In genomic region chr13:79810671-79811070, GRCh38 we compare ENCODE assay signal across 16 cellular contexts.
DNase-seq lines count a peak whose midpoint lies in the region; ATAC-seq and TF ChIP-seq lines count a peak whose summit lies in the region.
"Had no signal": no experiment of that assay in that cellular context is flagged by ENCODE, and none has a peak within 500 bp of the region (broad histone marks: within the 10 kb centered on the region; RNA-seq: fewer than 3 reads in every experiment).

No MANE protein-coding gene starts in this region.

- H2BK12ac ChIP-seq in mesenchymal stem cell (ENCODE audit: low read length in 2 of 2) = no peak overlapping the region

- no peak overlapping the region for H3K4me3 ChIP-seq in AG09309 (ENCODE audit: control insufficient read depth, low read depth, low read length)
- no peak overlapping the region for H3K4me3 ChIP-seq in HUES6 (ENCODE audit: low read depth, low read length)
- H3K4me3 ChIP-seq in cardiac fibroblast (replicated peaks in 1 of 2; ENCODE audit: low read depth in 2 of 2, low read length in 2 of 2) = no peak overlapping the region
- H3K4me3 ChIP-seq in mesenchymal stem cell (ENCODE audit: insufficient read depth in 1 of 2, low read depth in 1 of 2, low read length in 2 of 2) = no peak overlapping the region
- H3K4me3 ChIP-seq in colonic mucosa = no peak overlapping the region
- H3K4me3 ChIP-seq: right atrium auricular region had no signal

- DNase-seq in AG09309 (ENCODE audit: low read depth) (peak; percentile 29), cardiac fibroblast (ENCODE audit: low read depth in 2 of 2) (peak; percentile 63 to 67), mesenchymal stem cell (peak; percentile 30), omental fat pad (ENCODE audit: low spot score) (no peak), colonic mucosa (no peak), NCI-H1105 treated with DMSO at 0.1 percent for 48 hours (lab: John Stamatoyannopoulos, UW) (no peak)
- DNase-seq in effector memory CD8-positive, alpha-beta T cell = no peak
- DNase-seq: activated CD4-positive, CD25-positive, alpha-beta regulatory T cell; activated gamma-delta T cell treated with Interleukin-2 at 50 U/mL for 16 hours; CD4-positive, alpha-beta memory T cell; effector memory CD4-positive, alpha-beta T cell; NCI-H1092; NK-92 treated with Interleukin-12 subunit alpha and Interleukin-12 subunit beta, amount 100 ng/mL, for 24 hours had no signal

- H4K8ac ChIP-seq in mesenchymal stem cell (ENCODE audit: low read length) = no peak overlapping the region

- peaks cover 29% of the 10 kb centered on the region for H3K4me1 ChIP-seq in HUES6 (ENCODE audit: control insufficient read depth, insufficient read depth, low read length)
- peaks cover 15% of the 10 kb centered on the region for H3K4me1 ChIP-seq in mesenchymal stem cell (ENCODE audit: control insufficient read depth, insufficient read depth, low read depth, low read length)
- H3K4me1 ChIP-seq in colonic mucosa = no peaks in the 10 kb centered on the region
- H3K4me1 ChIP-seq: right atrium auricular region had no signal

- no peak overlapping the region for H2BK120ac ChIP-seq in mesenchymal stem cell (ENCODE audit: low read depth, low read length)

- H2AFZ ChIP-seq in mesenchymal stem cell (ENCODE audit: low read depth, low read length) = no peak overlapping the region

- TF ChIP-seq CTCF in AG09309 (IDR thresholded peaks at IDR 0.05; ENCODE audit: control insufficient read depth, insufficient read depth, low read depth, low read length, missing control alignments) = no peak
- TF ChIP-seq CTCF in cardiac fibroblast (IDR thresholded peaks at IDR 0.05; ENCODE audit: low read depth, low read length) = no peak
- TF ChIP-seq CTCF in omental fat pad (IDR thresholded peaks at IDR 0.05) = no peak
- no peak for TF ChIP-seq CTCF in colonic mucosa (IDR thresholded peaks at IDR 0.05)

- no peaks in the 10 kb centered on the region for H3K4me1 Mint-ChIP-seq in effector memory CD8-positive, alpha-beta T cell (ENCODE audit: low read depth in 2 of 2)
- H3K4me1 Mint-ChIP-seq: CD4-positive, alpha-beta memory T cell had no signal

- H3K9me3 ChIP-seq in HUES6 (ENCODE audit: control insufficient read depth, insufficient read depth, low read depth, low read length) = no peaks in the 10 kb centered on the region
- no peaks in the 10 kb centered on the region for H3K9me3 ChIP-seq in mesenchymal stem cell (ENCODE audit: control insufficient read depth, low read length)
- no peaks in the 10 kb centered on the region for H3K9me3 ChIP-seq in colonic mucosa
- H3K9me3 ChIP-seq: right atrium auricular region had no signal

- H3K4ac ChIP-seq in mesenchymal stem cell (ENCODE audit: low read depth in 1 of 2, low read length in 2 of 2) = no peak overlapping the region

- no peaks in the 10 kb centered on the region for H3K79me1 ChIP-seq in mesenchymal stem cell (replicated peaks; ENCODE audit: low read length, poor library complexity, severe bottlenecking)

- H3K9me3 Mint-ChIP-seq in effector memory CD8-positive, alpha-beta T cell = peaks cover 0 to 2% of the 10 kb centered on the region in 2 donors

- H3K23ac ChIP-seq in mesenchymal stem cell (ENCODE audit: low read length in 2 of 2) = no peak overlapping the region

- no peak overlapping the region for H3K4me3 Mint-ChIP-seq in effector memory CD8-positive, alpha-beta T cell
- H3K4me3 Mint-ChIP-seq: CD4-positive, alpha-beta memory T cell had no signal

- no peak overlapping the region for H3K27ac Mint-ChIP-seq in effector memory CD8-positive, alpha-beta T cell
- H3K27ac Mint-ChIP-seq: CD4-positive, alpha-beta memory T cell had no signal

- no peaks in the 10 kb centered on the region for H3K36me3 Mint-ChIP-seq in effector memory CD8-positive, alpha-beta T cell (ENCODE audit: insufficient read depth)
- H3K36me3 Mint-ChIP-seq: CD4-positive, alpha-beta memory T cell had no signal

- H3K18ac ChIP-seq in mesenchymal stem cell (ENCODE audit: low read depth in 1 of 2, low read length in 2 of 2) = no peak overlapping the region

- peak overlapping the region; percentile 84; the same call in 1 of the 2 replicates for H3K27ac ChIP-seq in HUES6 (ENCODE audit: low read depth, low read length)
- peak overlapping the region; percentile 77 for H3K27ac ChIP-seq in mesenchymal stem cell (ENCODE audit: low read length, poor library complexity, severe bottlenecking)
- no peak overlapping the region for H3K27ac ChIP-seq in colonic mucosa
- H3K27ac ChIP-seq: right atrium auricular region had no signal

- H3K27me3 Mint-ChIP-seq in effector memory CD8-positive, alpha-beta T cell = no peaks in the 10 kb centered on the region
- H3K27me3 Mint-ChIP-seq: CD4-positive, alpha-beta memory T cell had no signal

- H3K4me2 ChIP-seq in mesenchymal stem cell (ENCODE audit: low read length, poor library complexity, severe bottlenecking) = peak overlapping the region; percentile 33

- H3K27me3 ChIP-seq in HUES6 (ENCODE audit: control insufficient read depth, insufficient read depth, low read length) = no peaks in the 10 kb centered on the region
- no peaks in the 10 kb centered on the region for H3K27me3 ChIP-seq in mesenchymal stem cell (ENCODE audit: control insufficient read depth in 1 of 2, insufficient read depth in 1 of 2, low read length in 2 of 2)
- no peaks in the 10 kb centered on the region for H3K27me3 ChIP-seq in colonic mucosa
- H3K27me3 ChIP-seq: right atrium auricular region had no signal

- H3K36me3 ChIP-seq in HUES6 (ENCODE audit: control insufficient read depth, insufficient read depth, low read length) (no peaks in the 10 kb centered on the region), mesenchymal stem cell (ENCODE audit: control insufficient read depth in 1 of 2, insufficient read depth in 2 of 2, low read depth in 1 of 2, low read length in 2 of 2) (no peaks in the 10 kb centered on the region), colonic mucosa (no peaks in the 10 kb centered on the region)
- H3K36me3 ChIP-seq: right atrium auricular region had no signal

- peak overlapping the region; percentile 57 for H2AK5ac ChIP-seq in mesenchymal stem cell (ENCODE audit: low read length, severe bottlenecking)

- WGBS in mesenchymal stem cell = 0% methylated on average over 2 of the region's 4 CpGs

- no peak overlapping the region for H4K91ac ChIP-seq in mesenchymal stem cell (ENCODE audit: low read length)

- no peak overlapping the region for H2BK15ac ChIP-seq in mesenchymal stem cell (ENCODE audit: low read depth, poor library complexity, severe bottlenecking)

- H2BK5ac ChIP-seq in mesenchymal stem cell (ENCODE audit: low read depth, low read length, poor library complexity, severe bottlenecking) = no peak overlapping the region

- intact Hi-C loops in colonic mucosa (cut with DNase I) = no loop called here

- no peak for ATAC-seq in effector memory CD8-positive, alpha-beta T cell (replicated peaks)
- no peak for ATAC-seq in omental fat pad (ENCODE audit: low FRiP score)
- ATAC-seq: left lobe of liver had no signal

- H3K14ac ChIP-seq in mesenchymal stem cell (ENCODE audit: low read length in 2 of 2) = no peak overlapping the region

- no peak overlapping the region for H3K9ac ChIP-seq in HUES6 (ENCODE audit: low read length)
- H3K9ac ChIP-seq in mesenchymal stem cell (ENCODE audit: low read length) = no peak overlapping the region
- H3K9ac ChIP-seq in colonic mucosa (ENCODE audit: low read depth in 2 of 2, low read length in 2 of 2) = no peak overlapping the region

Comparison
In these comparisons a context has a peak if more than half of its experiments do, and no peak if none do; other contexts are left out.
1. DNase-seq: peak in AG09309 (single experiment), cardiac fibroblast (2 of 2) and mesenchymal stem cell (single experiment); none in effector memory CD8-positive, alpha-beta T cell (0 of 3), omental fat pad (single experiment), colonic mucosa (single experiment) and NCI-H1105 treated with DMSO at 0.1 percent for 48 hours (single experiment).